In the genomic region with DNA sequence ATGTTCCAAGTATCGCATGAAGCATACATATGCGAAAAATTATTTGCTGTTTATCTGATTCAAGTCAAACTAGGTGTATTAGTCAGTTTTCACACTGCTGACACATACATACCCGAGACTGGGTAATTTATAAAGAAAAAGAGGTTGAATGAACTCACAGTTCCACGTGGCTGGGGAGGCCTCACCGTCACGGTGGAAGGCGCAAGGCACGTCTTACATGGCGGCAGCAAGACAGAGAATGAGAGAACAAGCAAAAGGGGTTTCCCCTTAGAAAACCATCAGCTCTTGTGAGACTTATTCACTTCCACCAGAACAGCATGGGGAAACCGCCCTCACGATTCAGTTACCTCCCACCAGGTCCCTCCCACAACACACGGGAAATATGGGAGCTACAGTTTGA, we compare ENCODE assay signal across 1 cellular context.
TF ChIP-seq lines count a peak whose summit lies in the region.

No MANE protein-coding gene starts in this region.

TF ChIP-seq in HepG2, 621 proteins besides CTCF, POLR2A, EP300 and RAD21:
- TF ChIP-seq FOSL2 (CRISPR knock-in tag; IDR thresholded peaks at IDR 0.05) (no peak), HMGA1 (CRISPR knock-in tag; conservative IDR thresholded peaks at IDR 0.05) (no peak), PCBP2 (optimal IDR thresholded peaks at IDR 0.05; ENCODE audit: low read depth, low read length, poor library complexity, severe bottlenecking) (no peak), CBX2 (IDR thresholded peaks at IDR 0.05; ENCODE audit: low read depth, low read length) (no peak), CBX2 (CRISPR knock-in tag; IDR thresholded peaks at IDR 0.05; ENCODE audit: low read depth) (no peak), ZBTB26 (CRISPR knock-in tag; IDR thresholded peaks at IDR 0.05; ENCODE audit: borderline replicate concordance) (no peak), RFX5 (IDR thresholded peaks at IDR 0.05; ENCODE audit: low read depth, low read length) (no peak), GABPA (IDR thresholded peaks at IDR 0.05; ENCODE audit: low read depth, low read length) (no peak), GABPA (CRISPR knock-in tag; IDR thresholded peaks at IDR 0.05; ENCODE audit: low read depth) (no peak), ZNF773 (CRISPR knock-in tag; IDR thresholded peaks at IDR 0.05; ENCODE audit: borderline replicate concordance) (no peak), TMF1 (CRISPR knock-in tag; IDR thresholded peaks at IDR 0.05; ENCODE audit: low read depth) (no peak), MAX (IDR thresholded peaks at IDR 0.05) (no peak), SRSF4 (IDR thresholded peaks at IDR 0.05; ENCODE audit: low read depth, low read length, poor library complexity, severe bottlenecking) (no peak), ZNF878 (CRISPR knock-in tag; IDR thresholded peaks at IDR 0.05) (no peak)
- TF ChIP-seq, protein P1, sequence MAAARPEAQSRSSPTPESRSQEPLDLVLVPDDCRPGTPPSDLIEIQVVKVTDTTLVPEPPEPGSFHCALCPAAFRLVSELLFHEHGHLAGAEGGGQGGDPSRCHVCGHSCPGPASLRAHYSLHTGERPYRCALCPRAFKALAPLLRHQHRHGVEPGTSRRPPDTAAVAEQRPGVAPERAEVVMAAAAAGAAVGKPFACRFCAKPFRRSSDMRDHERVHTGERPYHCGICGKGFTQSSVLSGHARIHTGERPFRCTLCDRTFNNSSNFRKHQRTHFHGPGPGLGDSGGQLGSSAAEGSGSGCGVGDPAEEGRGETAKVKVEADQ (CRISPR knock-in tag; IDR thresholded peaks at IDR 0.05; ENCODE audit: borderline replicate concordance) = no peak
TF ChIP-seq in HepG2: peak in this region for 0.
